In the genomic region with DNA sequence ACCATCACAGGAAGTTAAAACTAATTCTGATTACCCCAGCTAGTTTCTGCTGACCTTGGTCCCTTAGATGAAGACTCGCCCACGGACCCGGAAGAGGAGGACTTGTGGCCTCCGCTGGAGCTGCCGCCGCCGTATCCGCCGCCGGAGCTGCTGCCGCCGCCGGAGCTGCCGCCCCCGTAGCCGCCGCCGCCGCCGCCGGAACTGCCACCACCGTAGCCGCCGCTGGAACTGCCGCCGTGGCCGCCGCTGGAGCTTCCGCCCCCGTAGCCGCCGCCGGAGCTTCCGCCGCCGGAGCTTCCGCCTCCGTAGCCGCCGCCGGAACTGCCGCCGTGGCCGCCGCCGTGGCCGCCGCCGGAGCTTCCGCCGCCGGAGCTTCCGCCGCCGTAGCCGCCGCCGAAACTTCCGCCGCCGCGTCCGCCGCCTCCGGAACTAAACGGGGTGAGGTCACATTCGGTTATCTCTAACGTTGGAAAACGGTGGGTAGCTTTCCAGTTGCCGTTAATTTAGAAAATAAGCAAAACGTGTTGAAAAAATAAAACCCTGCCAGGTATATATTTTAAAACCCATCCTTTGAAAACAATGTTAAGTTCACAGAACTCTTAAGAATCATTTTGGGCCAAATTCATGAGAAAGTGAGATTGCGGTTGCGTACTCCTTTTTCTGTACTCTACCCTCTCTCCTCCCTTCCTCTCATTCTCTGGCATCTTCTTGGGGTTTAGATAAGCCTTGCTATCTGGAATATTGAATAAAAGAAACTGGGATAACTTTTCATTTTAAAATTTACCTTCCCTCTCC, we compare ENCODE assay signal across 8 cellular contexts. TPM values are rescaled to one million over a fixed set of nuclear protein-coding genes. Genes with fewer than 3 reads are reported as not detected.
A peak's percentile ranks its signal among the peaks of the same experiment; 100 is the strongest.
DNase-seq lines count a peak whose midpoint lies in the region; TF ChIP-seq lines count a peak whose summit lies in the region.

No MANE protein-coding gene starts in this region.

- H3K27me3 ChIP-seq in SU-DHL-6 (ENCODE audit: low read length) (no peaks in the 10 kb centered on the region), transverse colon (peaks cover 10% of the 10 kb centered on the region)

- intact Hi-C loops in cardiac septum (cut with DNase I) (no loop called here), transverse colon (cut with DNase I; ENCODE audit: low total_unique reads) (no loop called here)

- peaks cover 6% of the 10 kb centered on the region; the same call in 1 of the 2 replicates for H3K79me2 ChIP-seq in SU-DHL-6 (ENCODE audit: insufficient read depth, low read length)

- H3F3A ChIP-seq in SU-DHL-6 (ENCODE audit: insufficient read depth), result peaks cover 27% of the 10 kb centered on the region

- H2AFZ ChIP-seq in SU-DHL-6 (ENCODE audit: low read depth, low read length, severe bottlenecking), result peak overlapping the region; percentile 85

- peak overlapping the region; percentile 74 for H3K27ac ChIP-seq in SU-DHL-6 (ENCODE audit: low read depth, low read length)
- H3K27ac ChIP-seq in transverse colon, result peak overlapping the region; percentile 84 to 92 (median 88)

- TF ChIP-seq CTCF in SU-DHL-6 (IDR thresholded peaks at IDR 0.05; ENCODE audit: insufficient read depth, low read length, poor library complexity, severe bottlenecking) (no peak), transverse colon (IDR thresholded peaks at IDR 0.05) (no peak)

- DNase-seq in ELR (ENCODE audit: low read depth), result peak; percentile 88
- peak; percentile 62 for DNase-seq in HEK293T (ENCODE audit: extremely low spot score)
- peak; percentile 48 for DNase-seq in NCI-H1048 (lab: John Stamatoyannopoulos, UW)
- peak; percentile 58 for DNase-seq in activated naive CD8-positive, alpha-beta T cell treated with anti-CD3 and anti-CD28 coated beads, Interleukin-2, amount 50 U/mL, for 16 hours (ENCODE audit: low read depth, low spot score)
- peak; percentile 89 for DNase-seq in cardiac septum (ENCODE audit: low spot score)
- peak; percentile 24 for DNase-seq in pons (ENCODE audit: low spot score)
- peak; percentile 84 for DNase-seq in transverse colon

- H3K9ac ChIP-seq in SU-DHL-6 (ENCODE audit: low read length), result peak overlapping the region; percentile 85

- no peaks in the 10 kb centered on the region for H4K20me1 ChIP-seq in SU-DHL-6 (ENCODE audit: low read depth, low read length)

- POLR2A ChIA-PET in HEK293T (lab: Yijun Ruan, JAX), result interaction anchor here (0.6 to 2.0 kb wide), 24 partner anchors 9 to 870 kb away, joined by 3 to 19 read pairs (median 3); a partner anchor contains a TSS

- peaks cover 0 to 18% (median 5%) of the 10 kb centered on the region in 4 donors for H3K4me1 ChIP-seq in transverse colon

- H3K36me3 ChIP-seq in SU-DHL-6 (ENCODE audit: low read length) (peaks cover 9% of the 10 kb centered on the region; the same call in 1 of the 2 replicates), transverse colon (peaks cover 0 to 10% (median 0%) of the 10 kb centered on the region in 4 donors)

- TF ChIP-seq POLR2A in transverse colon (IDR thresholded peaks at IDR 0.05), result no peak

- CTCF ChIA-PET in HEK293T (lab: Yijun Ruan, JAX), result interaction anchor here (0.8 to 1.0 kb wide), 4 partner anchors 12 to 844 kb away, joined by 3 to 5 read pairs (median 4); no protein-coding TSS in a partner anchor

- in situ Hi-C loops in transverse colon (cut with MboI; ENCODE audit: low pct_ligation_motif_present in 1 of 4, low pct_unique_long_range_greater_than_20kb in 1 of 4, low sequenced_read_pairs in 3 of 4), result loop anchor here in 3 of 4 donors (25.0 kb wide), 2 partner anchors 518 to 843 kb away; no protein-coding TSS in a partner anchor

- H3K4me3 ChIP-seq in SU-DHL-6 (ENCODE audit: insufficient read depth, low read length, poor library complexity, severe bottlenecking), result peak overlapping the region; percentile 91
- peak overlapping the region; percentile 60 to 79 (median 76) for H3K4me3 ChIP-seq in transverse colon

- no peak for TF ChIP-seq EP300 in transverse colon (IDR thresholded peaks at IDR 0.05; ENCODE audit: low read depth)

- H3K9me3 ChIP-seq in SU-DHL-6 (ENCODE audit: insufficient read depth, low read length), result no peaks in the 10 kb centered on the region
- no peaks in the 10 kb centered on the region for H3K9me3 ChIP-seq in transverse colon

- no peaks in the 10 kb centered on the region for H3K9me2 ChIP-seq in SU-DHL-6 (replicated peaks; ENCODE audit: insufficient read depth, low read length)

- WGBS in transverse colon (ENCODE audit: low coverage in 1 of 2), 2 donors, result 2 to 17% methylated on average over 3 to 69 of the region's 73 CpGs

- peak overlapping the region; percentile 92 for H3K4me2 ChIP-seq in SU-DHL-6 (ENCODE audit: low read depth, low read length, poor library complexity, severe bottlenecking)

TF ChIP-seq in HEK293T, 16 proteins besides CTCF, POLR2A, EP300 and RAD21:
- TF ChIP-seq HDGF (IDR thresholded peaks at IDR 0.05; ENCODE audit: borderline replicate concordance) (no peak), NFRKB (IDR thresholded peaks at IDR 0.05) (no peak)
- TF ChIP-seq, protein P1, sequence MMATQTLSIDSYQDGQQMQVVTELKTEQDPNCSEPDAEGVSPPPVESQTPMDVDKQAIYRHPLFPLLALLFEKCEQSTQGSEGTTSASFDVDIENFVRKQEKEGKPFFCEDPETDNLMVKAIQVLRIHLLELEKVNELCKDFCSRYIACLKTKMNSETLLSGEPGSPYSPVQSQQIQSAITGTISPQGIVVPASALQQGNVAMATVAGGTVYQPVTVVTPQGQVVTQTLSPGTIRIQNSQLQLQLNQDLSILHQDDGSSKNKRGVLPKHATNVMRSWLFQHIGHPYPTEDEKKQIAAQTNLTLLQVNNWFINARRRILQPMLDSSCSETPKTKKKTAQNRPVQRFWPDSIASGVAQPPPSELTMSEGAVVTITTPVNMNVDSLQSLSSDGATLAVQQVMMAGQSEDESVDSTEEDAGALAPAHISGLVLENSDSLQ (IDR thresholded peaks at IDR 0.05), result no peak

RNA-seq across cellular contexts. Expression of a gene that starts 3.5 kb away (rescaled TPM):
- total RNA-seq in cardiac septum, result 45.2 TPM
- 10 to 100 TPM in 2 of 4 donors, 1 to 10 TPM in 1, not detected in 1; 2.2 to 12.7 (median 11.7) TPM for total RNA-seq in transverse colon

RNA-seq across cellular contexts. Expression of a gene that starts 19.2 kb away (rescaled TPM):
- total RNA-seq in cardiac septum (not detected), transverse colon (not detected)

RNA-seq across cellular contexts. Expression of a gene that starts 36.6 kb away (rescaled TPM):
- not detected for total RNA-seq in cardiac septum
- 1 to 10 TPM in 1 of 4 donors, not detected in 3; 1.1 TPM for total RNA-seq in transverse colon

RNA-seq across cellular contexts. Expression of a gene that starts 46.9 kb away (rescaled TPM):
- total RNA-seq in cardiac septum (not detected), transverse colon (not detected)

RNA-seq across cellular contexts. Expression of a gene that starts 48.1 kb away (rescaled TPM):
- total RNA-seq in cardiac septum (not detected), transverse colon (10 to 100 TPM in 1 of 4 donors, 1 to 10 TPM in 1, under 1 TPM in 1, not detected in 1; 0.40 to 20.0 (median 3.8) TPM)

Comparison
In these comparisons a context has a peak if more than half of its experiments do, and no peak if none do; other contexts are left out.
1. Peak in every context shown above with its lines: DNase-seq, H3K4me3 ChIP-seq and H3K27ac ChIP-seq.
2. DNase-seq: peak in every context shown above with its lines; median percentile 89 in cardiac septum; 88 in ELR; 84 in transverse colon; 62 in HEK293T; 58 in activated naive CD8-positive, alpha-beta T cell treated with anti-CD3 and anti-CD28 coated beads, Interleukin-2, amount 50 U/mL, for 16 hours; 48 in NCI-H1048; 24 in pons.